In the genomic region with DNA sequence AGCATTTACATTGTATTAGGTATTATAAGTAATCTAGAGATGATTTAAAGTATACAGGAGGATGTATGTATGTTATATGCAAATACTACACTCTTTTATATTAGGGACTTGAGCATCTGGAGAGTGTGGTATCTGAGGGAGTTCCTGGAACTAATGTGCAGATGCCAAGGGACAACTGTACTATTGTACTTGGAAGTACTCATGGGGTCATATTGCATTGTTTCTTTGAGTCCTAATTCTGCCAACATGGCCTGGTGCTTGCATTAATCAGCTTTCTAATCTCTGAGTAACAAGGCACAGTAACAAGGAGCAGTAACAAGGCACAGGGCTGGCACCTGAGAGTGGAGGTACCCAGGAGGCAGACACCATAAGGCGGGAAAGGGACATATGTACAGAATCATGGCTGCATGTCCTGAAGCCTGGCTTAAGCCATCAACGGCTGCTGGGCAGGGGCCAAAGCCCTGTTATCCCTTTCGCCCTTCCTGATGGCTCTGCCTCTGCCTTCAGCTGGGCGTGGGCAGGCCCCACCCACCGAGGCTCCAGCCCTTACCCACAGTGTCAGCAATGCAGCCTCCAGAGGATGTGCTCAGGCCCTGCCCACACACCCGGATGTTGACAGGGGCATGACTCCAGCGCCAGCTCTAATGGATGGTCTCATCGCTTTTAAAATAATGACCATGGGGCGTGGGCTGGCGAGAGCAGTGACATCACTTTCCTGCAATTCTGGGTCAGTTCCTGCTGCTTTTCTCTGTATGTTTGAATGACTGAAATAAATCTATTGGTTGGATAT, we compare ENCODE assay signal across 20 cellular contexts. TPM values are rescaled to one million over a fixed set of nuclear protein-coding genes. Genes with fewer than 3 reads are reported as not detected.
DNase-seq lines count a peak whose midpoint lies in the region; ATAC-seq and TF ChIP-seq lines count a peak whose summit lies in the region.
"Had no signal": no experiment of that assay in that cellular context is flagged by ENCODE, and none has a peak within 500 bp of the region (broad histone marks: within the 10 kb centered on the region; RNA-seq: fewer than 3 reads in every experiment).

No MANE protein-coding gene starts in this region.

- no peak for TF ChIP-seq POLR2A in heart left ventricle (IDR thresholded peaks at IDR 0.05)
- no peak for TF ChIP-seq POLR2A in erythroblast (IDR thresholded peaks at IDR 0.05; ENCODE audit: low read length)

- WGBS in heart left ventricle, 4 donors = 49 to 70% (median 61%) methylated on average over 10 of the region's 10 CpGs

- intact Hi-C loops in heart left ventricle (cut with DNase I) (loop anchor here in 2 of 10 donors (10.0 kb wide), 2 partner anchors 57 to 63 kb away; no protein-coding TSS in a partner anchor), Right ventricle myocardium superior (cut with DNase I) (no loop called here), upper lobe of right lung (cut with DNase I) (no loop called here)

- DNase-seq in heart left ventricle = peak in 4 of 5 donors; percentile 20 to 75 (median 27)
- DNase-seq in Right ventricle myocardium superior = no peak
- DNase-seq in RWPE2 (ENCODE audit: low spot score) = no peak
- DNase-seq in fibroblast of pulmonary artery (ENCODE audit: low read depth) = peak; percentile 17
- DNase-seq in upper lobe of right lung = no peak
- DNase-seq in erythroblast (lab: John Stamatoyannopoulos, UW) = no peak
- DNase-seq in COLO829 (ENCODE audit: low spot score) = no peak
- no peak for DNase-seq in AML-193 (lab: John Stamatoyannopoulos, UW)
- DNase-seq: ACHN; activated CD8-positive, alpha-beta T cell treated with anti-CD3 and anti-CD28 coated beads for 36 hours; activated T-cell treated with anti-CD3 and anti-CD28 coated beads, Interleukin-2, amount 50 U/mL, for 72 hours; CD4-positive, alpha-beta memory T cell; HFFc6; KG1; NCI-H2227 treated with DMSO at 0.1 percent for 48 hours; ovary; trophoblast cell had no signal

- H3K9me3 ChIP-seq in heart left ventricle (no peaks in the 10 kb centered on the region), RWPE2 (ENCODE audit: severe bottlenecking) (no peaks in the 10 kb centered on the region), upper lobe of right lung (no peaks in the 10 kb centered on the region)
- H3K9me3 ChIP-seq: ovary had no signal

- H3K27ac ChIP-seq in heart left ventricle (peak overlapping the region in 1 of 12 donors; percentile 18), RWPE2 (ENCODE audit: poor library complexity, severe bottlenecking) (no peak overlapping the region), upper lobe of right lung (no peak overlapping the region)
- H3K27ac ChIP-seq: HL-60, ovary had no signal

- H3K27me3 ChIP-seq in heart left ventricle (no peaks in the 10 kb centered on the region), RWPE2 (ENCODE audit: insufficient read depth, poor library complexity, severe bottlenecking) (no peaks in the 10 kb centered on the region), upper lobe of right lung (no peaks in the 10 kb centered on the region)
- H3K27me3 ChIP-seq: ovary had no signal

- peak in 3 of 4 donors; percentile 81 to 90 (median 84) for ATAC-seq in heart left ventricle
- ATAC-seq in Right ventricle myocardium superior (ENCODE audit: poor library complexity) = no peak
- peak; percentile 34; the same call in 1 of the 3 replicates for ATAC-seq in RWPE2 (ENCODE audit: low read depth)
- peak; percentile 85 for ATAC-seq in upper lobe of right lung
- ATAC-seq: activated CD8-positive, alpha-beta T cell treated with anti-CD3 and anti-CD28 coated beads for 36 hours; activated T-cell treated with anti-CD3 and anti-CD28 coated beads, Interleukin-2, amount 50 U/mL, for 72 hours; stimulated activated memory B cell treated with anti-CD40 and anti-IgM and Interleukin-4, amounts not matched to agents 10 μg/mL and 1 μg/mL and 100 μg/mL, for 72 hours had no signal

- H3K4me1 ChIP-seq in heart left ventricle = peaks cover 0 to 4% (median 0%) of the 10 kb centered on the region in 12 donors
- peaks cover 18% of the 10 kb centered on the region for H3K4me1 ChIP-seq in RWPE2 (ENCODE audit: insufficient read depth, poor library complexity, severe bottlenecking)
- H3K4me1 ChIP-seq in upper lobe of right lung = no peaks in the 10 kb centered on the region

- no peaks in the 10 kb centered on the region for H3K36me3 ChIP-seq in heart left ventricle
- no peaks in the 10 kb centered on the region for H3K36me3 ChIP-seq in RWPE2 (ENCODE audit: low read depth)
- no peaks in the 10 kb centered on the region for H3K36me3 ChIP-seq in upper lobe of right lung
- H3K36me3 ChIP-seq: ovary had no signal

- H3K4me3 ChIP-seq in heart left ventricle (no peak overlapping the region), RWPE2 (ENCODE audit: severe bottlenecking) (no peak overlapping the region), fibroblast of pulmonary artery (replicated peaks; ENCODE audit: low read depth, low read length) (no peak overlapping the region), upper lobe of right lung (no peak overlapping the region)
- H3K4me3 ChIP-seq: ovary, smooth muscle cell had no signal

- TF ChIP-seq CTCF in heart left ventricle (IDR thresholded peaks at IDR 0.05) = no peak
- no peak for TF ChIP-seq CTCF in RWPE2 (IDR thresholded peaks at IDR 0.05; ENCODE audit: poor library complexity, severe bottlenecking)
- TF ChIP-seq CTCF in fibroblast of pulmonary artery (IDR thresholded peaks at IDR 0.05; ENCODE audit: low read length, missing control alignments) = no peak
- no peak for TF ChIP-seq CTCF in upper lobe of right lung (IDR thresholded peaks at IDR 0.05)

RNA-seq across cellular contexts. Expression of a gene that starts 22.9 kb away (rescaled TPM):
- 1 to 10 TPM in 2 of 9 donors, under 1 TPM in 7; 0.04 to 9.6 (median 0.23) TPM for total RNA-seq in heart left ventricle
- polyA plus RNA-seq in heart left ventricle = under 1 TPM; 0.08 to 0.19 TPM
- not detected for total RNA-seq in Right ventricle myocardium superior
- total RNA-seq in upper lobe of right lung = 17.3 TPM
- total RNA-seq: activated CD8-positive, alpha-beta T cell treated with anti-CD3 and anti-CD28 coated beads for 36 hours had no signal

Comparison
In these comparisons a context has a peak if more than half of its experiments do, and no peak if none do; other contexts are left out.
1. DNase-seq: peak in heart left ventricle (4 of 5) and fibroblast of pulmonary artery (single experiment); none in Right ventricle myocardium superior (single experiment), RWPE2 (single experiment), upper lobe of right lung (single experiment), erythroblast (0 of 2), COLO829 (single experiment) and AML-193 (0 of 2).